16 cellular contexts compared by ENCODE assay signal in the genomic region with DNA sequence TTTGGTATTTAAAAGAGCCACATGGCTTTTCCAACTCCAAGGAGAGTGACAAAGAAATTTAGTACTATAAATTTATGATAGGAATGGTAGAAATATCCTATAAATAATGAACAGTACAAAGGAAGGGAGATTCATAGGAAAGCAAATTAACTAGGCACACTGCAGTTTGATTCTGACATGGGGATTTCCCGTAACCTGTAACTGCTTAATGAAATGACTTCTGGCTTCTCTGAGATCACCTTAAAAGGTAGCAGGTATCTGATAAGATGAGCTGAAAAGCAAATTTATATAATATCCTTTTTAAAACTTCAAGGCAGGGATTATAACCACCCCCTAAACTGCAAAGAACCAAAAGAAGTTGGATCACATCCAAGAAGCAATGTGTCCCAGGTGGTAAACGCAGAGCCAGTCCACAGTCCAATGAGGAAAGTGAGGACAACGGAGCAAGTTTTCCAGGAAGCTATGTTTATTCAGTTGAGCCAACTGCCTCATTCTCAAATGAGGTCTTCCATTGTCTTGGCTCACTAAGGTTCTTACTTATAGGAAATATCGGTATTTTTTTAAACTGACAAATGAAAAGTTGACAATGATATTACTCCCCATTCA. TPM values are rescaled to one million over a fixed set of nuclear protein-coding genes. Genes with fewer than 3 reads are reported as not detected.
A peak's percentile ranks its signal among the peaks of the same experiment; 100 is the strongest.
DNase-seq lines count a peak whose midpoint lies in the region; ATAC-seq and TF ChIP-seq lines count a peak whose summit lies in the region.
"Had no signal": no experiment of that assay in that cellular context is flagged by ENCODE, and none has a peak within 500 bp of the region (broad histone marks: within the 10 kb centered on the region; RNA-seq: fewer than 3 reads in every experiment).

No MANE protein-coding gene starts in this region.

- intact Hi-C loops in right lobe of liver (cut with DNase I): no loop called here

- 48% methylated on average over 4 of the region's 4 CpGs for WGBS in right lobe of liver (ENCODE audit: insufficient coverage, low coverage, low lambda C conversion rate, missing lambda C conversion rate)

- peaks cover 12% of the 10 kb centered on the region for H3K36me3 Mint-ChIP-seq in CD4-positive, CD25-positive, alpha-beta regulatory T cell
- peaks cover 38% of the 10 kb centered on the region for H3K36me3 Mint-ChIP-seq in activated CD4-positive, alpha-beta memory T cell treated with anti-CD3 and anti-CD28 coated beads, Interleukin-2, amount 10 ng/mL, durations not matched to agents 7 days and 5 days (ENCODE audit: low read depth)

- no peak for TF ChIP-seq POLR2A in right lobe of liver (IDR thresholded peaks at IDR 0.05)

- ATAC-seq in CD4-positive, CD25-positive, alpha-beta regulatory T cell (ENCODE audit: low read depth in 2 of 2): peak; percentile 49 to 50
- ATAC-seq in right lobe of liver: peak; percentile 56 to 81 (median 74)
- ATAC-seq: gastroesophageal sphincter had no signal

- peaks cover 29% of the 10 kb centered on the region for H3K4me1 ChIP-seq in CD4-positive, CD25-positive, alpha-beta regulatory T cell (ENCODE audit: control insufficient read depth, insufficient read depth, low read length, poor library complexity, severe bottlenecking)
- H3K4me1 ChIP-seq in right lobe of liver: peaks cover 0 to 11% (median 0%) of the 10 kb centered on the region in 4 donors
- H3K4me1 ChIP-seq: BE2C, gastroesophageal sphincter, prostate gland had no signal

- no peaks in the 10 kb centered on the region for H3K27me3 ChIP-seq in CD4-positive, CD25-positive, alpha-beta regulatory T cell (ENCODE audit: control insufficient read depth, insufficient read depth, low read length)
- no peaks in the 10 kb centered on the region for H3K27me3 ChIP-seq in right lobe of liver
- H3K27me3 ChIP-seq: BE2C, gastroesophageal sphincter had no signal

- peak overlapping the region; percentile 78 for H3K27ac ChIP-seq in CD4-positive, CD25-positive, alpha-beta regulatory T cell (ENCODE audit: insufficient read depth, low read length, poor library complexity, severe bottlenecking)
- H3K27ac ChIP-seq in right lobe of liver: no peak overlapping the region
- H3K27ac ChIP-seq: gastroesophageal sphincter, GM23248, PC-9, prostate gland had no signal

- CTCF ChIA-PET in activated CD4-positive, alpha-beta memory T cell treated with anti-CD3 and anti-CD28 coated beads, Interleukin-2, amount 10 ng/mL, durations not matched to agents 7 days and 5 days (lab: Charles Lee): interaction anchor here (0.8 to 3.9 kb wide), 6 partner anchors 10 to 134 kb away, joined by 3 to 25 read pairs (median 4); no protein-coding TSS in a partner anchor

- peak overlapping the region; percentile 75 to 89 (median 87) for H3K27ac Mint-ChIP-seq in CD4-positive, CD25-positive, alpha-beta regulatory T cell
- H3K27ac Mint-ChIP-seq in activated CD4-positive, alpha-beta memory T cell treated with anti-CD3 and anti-CD28 coated beads, Interleukin-2, amount 10 ng/mL, durations not matched to agents 7 days and 5 days: peak overlapping the region; percentile 77

- no peaks in the 10 kb centered on the region for H3K27me3 Mint-ChIP-seq in CD4-positive, CD25-positive, alpha-beta regulatory T cell
- H3K27me3 Mint-ChIP-seq in activated CD4-positive, alpha-beta memory T cell treated with anti-CD3 and anti-CD28 coated beads, Interleukin-2, amount 10 ng/mL, durations not matched to agents 7 days and 5 days: no peaks in the 10 kb centered on the region

- peak in 2 of 3 donors; percentile 27 to 44 for DNase-seq in CD4-positive, CD25-positive, alpha-beta regulatory T cell
- DNase-seq in GM12865 (ENCODE audit: low read depth) (peak; percentile 24), right lobe of liver (no peak), SKM-1 treated with dmso at 0.1 percent for 144 hours (lab: John Stamatoyannopoulos, UW; ENCODE audit: unreplicated experiment) (no peak), glomerular visceral epithelial cell (ENCODE audit: extremely low spot score) (no peak), cerebellar cortex (ENCODE audit: low spot score) (no peak)
- no peak for DNase-seq in activated CD4-positive, alpha-beta memory T cell treated with anti-CD3 and anti-CD28 coated beads, Interleukin-2, amount 10 ng/mL, durations not matched to agents 7 days and 5 days
- DNase-seq: activated CD4-positive, CD25-positive, alpha-beta regulatory T cell treated with anti-CD3 and anti-CD28 coated beads, Interleukin-2, amount 50 U/mL, for 72 hours; BE2C; DMS79; GM23248; midbrain; NCI-H226; PC-9 had no signal

- H3K4me3 Mint-ChIP-seq in CD4-positive, CD25-positive, alpha-beta regulatory T cell: peak overlapping the region; percentile 18 to 61 (median 46)
- H3K4me3 Mint-ChIP-seq in activated CD4-positive, alpha-beta memory T cell treated with anti-CD3 and anti-CD28 coated beads, Interleukin-2, amount 10 ng/mL, durations not matched to agents 7 days and 5 days: no peak overlapping the region

- H3K9me3 ChIP-seq in CD4-positive, CD25-positive, alpha-beta regulatory T cell (ENCODE audit: control insufficient read depth in 2 of 2, low read length in 2 of 2): no peaks in the 10 kb centered on the region
- H3K9me3 ChIP-seq in right lobe of liver: no peaks in the 10 kb centered on the region
- H3K9me3 ChIP-seq: BE2C, gastroesophageal sphincter, prostate gland had no signal

- no peak for TF ChIP-seq CTCF in GM12865 (IDR thresholded peaks at IDR 0.05; ENCODE audit: insufficient read depth, low read depth, low read length, missing control alignments)
- TF ChIP-seq CTCF in right lobe of liver (IDR thresholded peaks at IDR 0.05): no peak

- H3K36me3 ChIP-seq in CD4-positive, CD25-positive, alpha-beta regulatory T cell (ENCODE audit: control insufficient read depth, insufficient read depth, low read length): peaks cover 21% of the 10 kb centered on the region
- H3K36me3 ChIP-seq in right lobe of liver: no peaks in the 10 kb centered on the region
- H3K36me3 ChIP-seq: BE2C, prostate gland had no signal

- POLR2A ChIA-PET in activated CD4-positive, alpha-beta memory T cell treated with anti-CD3 and anti-CD28 coated beads, Interleukin-2, amount 10 ng/mL, durations not matched to agents 7 days and 5 days (lab: Charles Lee): interaction anchor here (0.7 to 2.8 kb wide), 12 partner anchors 8 to 134 kb away, joined by 3 to 13 read pairs (median 3); no protein-coding TSS in a partner anchor

- H3K4me3 ChIP-seq in CD4-positive, CD25-positive, alpha-beta regulatory T cell (ENCODE audit: low read depth, low read length): peak overlapping the region; percentile 49
- no peak overlapping the region for H3K4me3 ChIP-seq in GM12865 (ENCODE audit: low read depth, low read length)
- H3K4me3 ChIP-seq in right lobe of liver: no peak overlapping the region
- H3K4me3 ChIP-seq: gastroesophageal sphincter, GM23248, PC-9, prostate gland had no signal

- no peaks in the 10 kb centered on the region for H3K9me3 Mint-ChIP-seq in CD4-positive, CD25-positive, alpha-beta regulatory T cell
- H3K9me3 Mint-ChIP-seq in activated CD4-positive, alpha-beta memory T cell treated with anti-CD3 and anti-CD28 coated beads, Interleukin-2, amount 10 ng/mL, durations not matched to agents 7 days and 5 days: peaks cover 5% of the 10 kb centered on the region

- peaks cover 21 to 49% (median 34%) of the 10 kb centered on the region in 4 donors for H3K4me1 Mint-ChIP-seq in CD4-positive, CD25-positive, alpha-beta regulatory T cell
- peaks cover 43% of the 10 kb centered on the region for H3K4me1 Mint-ChIP-seq in activated CD4-positive, alpha-beta memory T cell treated with anti-CD3 and anti-CD28 coated beads, Interleukin-2, amount 10 ng/mL, durations not matched to agents 7 days and 5 days

RNA-seq across cellular contexts. Expression of a gene that starts 43.0 kb away (rescaled TPM):
- 473 TPM for total RNA-seq in CD4-positive, CD25-positive, alpha-beta regulatory T cell
- 100 to 1,000 TPM in 2 of 4 donors, 10 to 100 TPM in 2; 95.5 to 114 (median 105) TPM for polyA plus RNA-seq in CD4-positive, CD25-positive, alpha-beta regulatory T cell
- 100 to 1,000 TPM; 574 to 590 TPM for total RNA-seq in activated CD4-positive, alpha-beta memory T cell treated with anti-CD3 and anti-CD28 coated beads, Interleukin-2, amount 10 ng/mL, durations not matched to agents 7 days and 5 days
- total RNA-seq in right lobe of liver: 10 to 100 TPM in 1 of 6 experiments, 1 to 10 TPM in 5; 5.0 to 15.3 (median 7.1) TPM

Comparison
In these comparisons a context has a peak if more than half of its experiments do, and no peak if none do; other contexts are left out.
1. DNase-seq: peak in CD4-positive, CD25-positive, alpha-beta regulatory T cell (2 of 3) and GM12865 (single experiment); none in activated CD4-positive, alpha-beta memory T cell treated with anti-CD3 and anti-CD28 coated beads, Interleukin-2, amount 10 ng/mL, durations not matched to agents 7 days and 5 days (single experiment), right lobe of liver (0 of 3), SKM-1 treated with dmso at 0.1 percent for 144 hours (single experiment), glomerular visceral epithelial cell (single experiment) and cerebellar cortex (single experiment).
2. RNA of a gene that starts 43.0 kb away (total RNA-seq): 574 to 590 TPM in activated CD4-positive, alpha-beta memory T cell treated with anti-CD3 and anti-CD28 coated beads, Interleukin-2, amount 10 ng/mL, durations not matched to agents 7 days and 5 days and 473 TPM in CD4-positive, CD25-positive, alpha-beta regulatory T cell (single experiment); 5.0 to 15.3 TPM in right lobe of liver; every median in the first group is over 10 times any median in the second.